1 cellular context compared by ENCODE assay signal in genomic region chr9:105901514-105902109, GRCh38.
A peak's percentile ranks its signal among the peaks of the same experiment; 100 is the strongest.
TF ChIP-seq lines count a peak whose summit lies in the region.

No MANE protein-coding gene starts in this region.

TF ChIP-seq in HepG2, 621 proteins besides CTCF, POLR2A, EP300 and RAD21 (continued from another document and continues in another):
- TF ChIP-seq, protein P1, sequence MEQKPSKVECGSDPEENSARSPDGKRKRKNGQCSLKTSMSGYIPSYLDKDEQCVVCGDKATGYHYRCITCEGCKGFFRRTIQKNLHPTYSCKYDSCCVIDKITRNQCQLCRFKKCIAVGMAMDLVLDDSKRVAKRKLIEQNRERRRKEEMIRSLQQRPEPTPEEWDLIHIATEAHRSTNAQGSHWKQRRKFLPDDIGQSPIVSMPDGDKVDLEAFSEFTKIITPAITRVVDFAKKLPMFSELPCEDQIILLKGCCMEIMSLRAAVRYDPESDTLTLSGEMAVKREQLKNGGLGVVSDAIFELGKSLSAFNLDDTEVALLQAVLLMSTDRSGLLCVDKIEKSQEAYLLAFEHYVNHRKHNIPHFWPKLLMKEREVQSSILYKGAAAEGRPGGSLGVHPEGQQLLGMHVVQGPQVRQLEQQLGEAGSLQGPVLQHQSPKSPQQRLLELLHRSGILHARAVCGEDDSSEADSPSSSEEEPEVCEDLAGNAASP (CRISPR knock-in tag; IDR thresholded peaks at IDR 0.05; ENCODE audit: borderline replicate concordance) = no peak
- TF ChIP-seq NPAS2 (CRISPR knock-in tag; IDR thresholded peaks at IDR 0.05; ENCODE audit: borderline replicate concordance) (no peak), PHF20 (CRISPR knock-in tag; IDR thresholded peaks at IDR 0.05) (no peak), ZNF878 (CRISPR knock-in tag; IDR thresholded peaks at IDR 0.05) (no peak), ZFP90 (CRISPR knock-in tag; IDR thresholded peaks at IDR 0.05; ENCODE audit: borderline replicate concordance) (no peak), NFE2L1 (CRISPR knock-in tag; IDR thresholded peaks at IDR 0.05; ENCODE audit: borderline replicate concordance) (no peak), ZNF570 (CRISPR knock-in tag; IDR thresholded peaks at IDR 0.05; ENCODE audit: borderline replicate concordance) (no peak), ZFX (CRISPR knock-in tag; IDR thresholded peaks at IDR 0.05; ENCODE audit: low read depth) (0 out of 2 replicates have a peak, but pooled peaks have one; percentile 25), ZFP82 (CRISPR knock-in tag; IDR thresholded peaks at IDR 0.05; ENCODE audit: borderline replicate concordance) (no peak), ELF4 (CRISPR knock-in tag; IDR thresholded peaks at IDR 0.05; ENCODE audit: borderline replicate concordance) (no peak), ZMYM4 (CRISPR knock-in tag; IDR thresholded peaks at IDR 0.05) (0 out of 2 replicates have a peak, but pooled peaks have one; percentile 27), HDAC2 (CRISPR knock-in tag; IDR thresholded peaks at IDR 0.05) (no peak), ZNF773 (CRISPR knock-in tag; IDR thresholded peaks at IDR 0.05; ENCODE audit: borderline replicate concordance) (no peak), STAG1 (CRISPR knock-in tag; IDR thresholded peaks at IDR 0.05) (peak; percentile 91), ZNF24 (IDR thresholded peaks at IDR 0.05) (no peak), SMAD9 (CRISPR knock-in tag; IDR thresholded peaks at IDR 0.05) (no peak), ZSCAN9 (CRISPR knock-in tag; IDR thresholded peaks at IDR 0.05; ENCODE audit: borderline replicate concordance) (no peak), BRF2 (CRISPR knock-in tag; IDR thresholded peaks at IDR 0.05) (no peak), HOXA7 (CRISPR knock-in tag; IDR thresholded peaks at IDR 0.05) (0 out of 2 replicates have a peak, but pooled peaks have one; percentile 5), SALL1 (CRISPR knock-in tag; IDR thresholded peaks at IDR 0.05) (peak; percentile 32; the same call in 1 of the 2 replicates), NFIC (IDR thresholded peaks at IDR 0.05; ENCODE audit: low read length) (no peak), NONO (IDR thresholded peaks at IDR 0.05) (no peak), NONO (CRISPR knock-in tag; conservative IDR thresholded peaks at IDR 0.05) (0 out of 2 replicates have a peak, but pooled peaks have one; percentile 31), NFATC3 (CRISPR knock-in tag; IDR thresholded peaks at IDR 0.05) (no peak), TRIM24 (CRISPR knock-in tag; IDR thresholded peaks at IDR 0.05) (no peak), FOXA3 (CRISPR knock-in tag; IDR thresholded peaks at IDR 0.05) (no peak), YEATS2 (CRISPR knock-in tag; IDR thresholded peaks at IDR 0.05; ENCODE audit: borderline replicate concordance) (no peak), GABPB1 (CRISPR knock-in tag; IDR thresholded peaks at IDR 0.05) (no peak), ZNF607 (CRISPR knock-in tag; IDR thresholded peaks at IDR 0.05; ENCODE audit: borderline replicate concordance) (0 out of 2 replicates have a peak, but pooled peaks have one; percentile 29), DR1 (CRISPR knock-in tag; IDR thresholded peaks at IDR 0.05) (no peak), RARG (CRISPR knock-in tag; IDR thresholded peaks at IDR 0.05; ENCODE audit: low read depth) (no peak), XRCC5 (optimal IDR thresholded peaks at IDR 0.05; ENCODE audit: low read length) (peak; percentile 54), SMC3 (IDR thresholded peaks at IDR 0.05; ENCODE audit: low read length) (peak; percentile 39), SIN3A (IDR thresholded peaks at IDR 0.05; ENCODE audit: borderline replicate concordance, low read depth, low read length) (no peak), ARID2 (CRISPR knock-in tag; IDR thresholded peaks at IDR 0.05; ENCODE audit: borderline replicate concordance) (no peak), SRF (IDR thresholded peaks at IDR 0.05; ENCODE audit: low read depth, low read length) (no peak), ZNF546 (CRISPR knock-in tag; conservative IDR thresholded peaks at IDR 0.05) (no peak), ZNF839 (CRISPR knock-in tag; IDR thresholded peaks at IDR 0.05; ENCODE audit: borderline replicate concordance) (no peak), HNF1B (CRISPR knock-in tag; IDR thresholded peaks at IDR 0.05) (no peak), LBX2 (CRISPR knock-in tag; IDR thresholded peaks at IDR 0.05; ENCODE audit: borderline replicate concordance) (no peak)
- TF ChIP-seq, protein P2, sequence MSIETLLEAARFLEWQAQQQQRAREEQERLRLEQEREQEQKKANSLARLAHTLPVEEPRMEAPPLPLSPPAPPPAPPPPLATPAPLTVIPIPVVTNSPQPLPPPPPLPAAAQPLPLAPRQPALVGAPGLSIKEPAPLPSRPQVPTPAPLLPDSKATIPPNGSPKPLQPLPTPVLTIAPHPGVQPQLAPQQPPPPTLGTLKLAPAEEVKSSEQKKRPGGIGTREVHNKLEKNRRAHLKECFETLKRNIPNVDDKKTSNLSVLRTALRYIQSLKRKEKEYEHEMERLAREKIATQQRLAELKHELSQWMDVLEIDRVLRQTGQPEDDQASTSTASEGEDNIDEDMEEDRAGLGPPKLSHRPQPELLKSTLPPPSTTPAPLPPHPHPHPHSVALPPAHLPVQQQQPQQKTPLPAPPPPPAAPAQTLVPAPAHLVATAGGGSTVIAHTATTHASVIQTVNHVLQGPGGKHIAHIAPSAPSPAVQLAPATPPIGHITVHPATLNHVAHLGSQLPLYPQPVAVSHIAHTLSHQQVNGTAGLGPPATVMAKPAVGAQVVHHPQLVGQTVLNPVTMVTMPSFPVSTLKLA (IDR thresholded peaks at IDR 0.05) = peak; percentile 89
- TF ChIP-seq, protein P3, sequence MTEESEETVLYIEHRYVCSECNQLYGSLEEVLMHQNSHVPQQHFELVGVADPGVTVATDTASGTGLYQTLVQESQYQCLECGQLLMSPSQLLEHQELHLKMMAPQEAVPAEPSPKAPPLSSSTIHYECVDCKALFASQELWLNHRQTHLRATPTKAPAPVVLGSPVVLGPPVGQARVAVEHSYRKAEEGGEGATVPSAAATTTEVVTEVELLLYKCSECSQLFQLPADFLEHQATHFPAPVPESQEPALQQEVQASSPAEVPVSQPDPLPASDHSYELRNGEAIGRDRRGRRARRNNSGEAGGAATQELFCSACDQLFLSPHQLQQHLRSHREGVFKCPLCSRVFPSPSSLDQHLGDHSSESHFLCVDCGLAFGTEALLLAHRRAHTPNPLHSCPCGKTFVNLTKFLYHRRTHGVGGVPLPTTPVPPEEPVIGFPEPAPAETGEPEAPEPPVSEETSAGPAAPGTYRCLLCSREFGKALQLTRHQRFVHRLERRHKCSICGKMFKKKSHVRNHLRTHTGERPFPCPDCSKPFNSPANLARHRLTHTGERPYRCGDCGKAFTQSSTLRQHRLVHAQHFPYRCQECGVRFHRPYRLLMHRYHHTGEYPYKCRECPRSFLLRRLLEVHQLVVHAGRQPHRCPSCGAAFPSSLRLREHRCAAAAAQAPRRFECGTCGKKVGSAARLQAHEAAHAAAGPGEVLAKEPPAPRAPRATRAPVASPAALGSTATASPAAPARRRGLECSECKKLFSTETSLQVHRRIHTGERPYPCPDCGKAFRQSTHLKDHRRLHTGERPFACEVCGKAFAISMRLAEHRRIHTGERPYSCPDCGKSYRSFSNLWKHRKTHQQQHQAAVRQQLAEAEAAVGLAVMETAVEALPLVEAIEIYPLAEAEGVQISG (CRISPR knock-in tag; IDR thresholded peaks at IDR 0.05) = no peak
- TF ChIP-seq, protein P4, sequence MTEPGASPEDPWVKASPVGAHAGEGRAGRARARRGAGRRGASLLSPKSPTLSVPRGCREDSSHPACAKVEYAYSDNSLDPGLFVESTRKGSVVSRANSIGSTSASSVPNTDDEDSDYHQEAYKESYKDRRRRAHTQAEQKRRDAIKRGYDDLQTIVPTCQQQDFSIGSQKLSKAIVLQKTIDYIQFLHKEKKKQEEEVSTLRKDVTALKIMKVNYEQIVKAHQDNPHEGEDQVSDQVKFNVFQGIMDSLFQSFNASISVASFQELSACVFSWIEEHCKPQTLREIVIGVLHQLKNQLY (CRISPR knock-in tag; IDR thresholded peaks at IDR 0.05) = no peak
- TF ChIP-seq, protein P5, sequence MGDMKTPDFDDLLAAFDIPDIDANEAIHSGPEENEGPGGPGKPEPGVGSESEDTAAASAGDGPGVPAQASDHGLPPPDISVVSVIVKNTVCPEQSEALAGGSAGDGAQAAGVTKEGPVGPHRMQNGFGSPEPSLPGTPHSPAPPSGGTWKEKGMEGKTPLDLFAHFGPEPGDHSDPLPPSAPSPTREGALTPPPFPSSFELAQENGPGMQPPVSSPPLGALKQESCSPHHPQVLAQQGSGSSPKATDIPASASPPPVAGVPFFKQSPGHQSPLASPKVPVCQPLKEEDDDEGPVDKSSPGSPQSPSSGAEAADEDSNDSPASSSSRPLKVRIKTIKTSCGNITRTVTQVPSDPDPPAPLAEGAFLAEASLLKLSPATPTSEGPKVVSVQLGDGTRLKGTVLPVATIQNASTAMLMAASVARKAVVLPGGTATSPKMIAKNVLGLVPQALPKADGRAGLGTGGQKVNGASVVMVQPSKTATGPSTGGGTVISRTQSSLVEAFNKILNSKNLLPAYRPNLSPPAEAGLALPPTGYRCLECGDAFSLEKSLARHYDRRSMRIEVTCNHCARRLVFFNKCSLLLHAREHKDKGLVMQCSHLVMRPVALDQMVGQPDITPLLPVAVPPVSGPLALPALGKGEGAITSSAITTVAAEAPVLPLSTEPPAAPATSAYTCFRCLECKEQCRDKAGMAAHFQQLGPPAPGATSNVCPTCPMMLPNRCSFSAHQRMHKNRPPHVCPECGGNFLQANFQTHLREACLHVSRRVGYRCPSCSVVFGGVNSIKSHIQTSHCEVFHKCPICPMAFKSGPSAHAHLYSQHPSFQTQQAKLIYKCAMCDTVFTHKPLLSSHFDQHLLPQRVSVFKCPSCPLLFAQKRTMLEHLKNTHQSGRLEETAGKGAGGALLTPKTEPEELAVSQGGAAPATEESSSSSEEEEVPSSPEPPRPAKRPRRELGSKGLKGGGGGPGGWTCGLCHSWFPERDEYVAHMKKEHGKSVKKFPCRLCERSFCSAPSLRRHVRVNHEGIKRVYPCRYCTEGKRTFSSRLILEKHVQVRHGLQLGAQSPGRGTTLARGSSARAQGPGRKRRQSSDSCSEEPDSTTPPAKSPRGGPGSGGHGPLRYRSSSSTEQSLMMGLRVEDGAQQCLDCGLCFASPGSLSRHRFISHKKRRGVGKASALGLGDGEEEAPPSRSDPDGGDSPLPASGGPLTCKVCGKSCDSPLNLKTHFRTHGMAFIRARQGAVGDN (CRISPR knock-in tag; IDR thresholded peaks at IDR 0.05) = no peak
- TF ChIP-seq, protein P6, sequence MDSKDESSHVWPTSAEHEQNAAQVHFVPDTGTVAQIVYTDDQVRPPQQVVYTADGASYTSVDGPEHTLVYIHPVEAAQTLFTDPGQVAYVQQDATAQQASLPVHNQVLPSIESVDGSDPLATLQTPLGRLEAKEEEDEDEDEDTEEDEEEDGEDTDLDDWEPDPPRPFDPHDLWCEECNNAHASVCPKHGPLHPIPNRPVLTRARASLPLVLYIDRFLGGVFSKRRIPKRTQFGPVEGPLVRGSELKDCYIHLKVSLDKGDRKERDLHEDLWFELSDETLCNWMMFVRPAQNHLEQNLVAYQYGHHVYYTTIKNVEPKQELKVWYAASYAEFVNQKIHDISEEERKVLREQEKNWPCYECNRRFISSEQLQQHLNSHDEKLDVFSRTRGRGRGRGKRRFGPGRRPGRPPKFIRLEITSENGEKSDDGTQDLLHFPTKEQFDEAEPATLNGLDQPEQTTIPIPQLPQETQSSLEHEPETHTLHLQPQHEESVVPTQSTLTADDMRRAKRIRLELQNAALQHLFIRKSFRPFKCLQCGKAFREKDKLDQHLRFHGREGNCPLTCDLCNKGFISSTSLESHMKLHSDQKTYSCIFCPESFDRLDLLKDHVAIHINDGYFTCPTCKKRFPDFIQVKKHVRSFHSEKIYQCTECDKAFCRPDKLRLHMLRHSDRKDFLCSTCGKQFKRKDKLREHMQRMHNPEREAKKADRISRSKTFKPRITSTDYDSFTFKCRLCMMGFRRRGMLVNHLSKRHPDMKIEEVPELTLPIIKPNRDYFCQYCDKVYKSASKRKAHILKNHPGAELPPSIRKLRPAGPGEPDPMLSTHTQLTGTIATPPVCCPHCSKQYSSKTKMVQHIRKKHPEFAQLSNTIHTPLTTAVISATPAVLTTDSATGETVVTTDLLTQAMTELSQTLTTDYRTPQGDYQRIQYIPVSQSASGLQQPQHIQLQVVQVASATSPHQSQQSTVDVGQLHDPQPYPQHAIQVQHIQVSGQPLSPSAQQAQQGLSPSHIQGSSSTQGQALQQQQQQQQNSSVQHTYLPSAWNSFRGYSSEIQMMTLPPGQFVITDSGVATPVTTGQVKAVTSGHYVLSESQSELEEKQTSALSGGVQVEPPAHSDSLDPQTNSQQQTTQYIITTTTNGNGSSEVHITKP (CRISPR knock-in tag; IDR thresholded peaks at IDR 0.05; ENCODE audit: low read depth) = no peak
- TF ChIP-seq, protein P7, sequence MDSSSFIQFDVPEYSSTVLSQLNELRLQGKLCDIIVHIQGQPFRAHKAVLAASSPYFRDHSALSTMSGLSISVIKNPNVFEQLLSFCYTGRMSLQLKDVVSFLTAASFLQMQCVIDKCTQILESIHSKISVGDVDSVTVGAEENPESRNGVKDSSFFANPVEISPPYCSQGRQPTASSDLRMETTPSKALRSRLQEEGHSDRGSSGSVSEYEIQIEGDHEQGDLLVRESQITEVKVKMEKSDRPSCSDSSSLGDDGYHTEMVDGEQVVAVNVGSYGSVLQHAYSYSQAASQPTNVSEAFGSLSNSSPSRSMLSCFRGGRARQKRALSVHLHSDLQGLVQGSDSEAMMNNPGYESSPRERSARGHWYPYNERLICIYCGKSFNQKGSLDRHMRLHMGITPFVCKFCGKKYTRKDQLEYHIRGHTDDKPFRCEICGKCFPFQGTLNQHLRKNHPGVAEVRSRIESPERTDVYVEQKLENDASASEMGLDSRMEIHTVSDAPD (CRISPR knock-in tag; IDR thresholded peaks at IDR 0.05) = no peak
